Comparison of ENCODE assay signal across 25 cellular contexts in genomic region chr1:220708929-220709801, GRCh38. TPM values are rescaled to one million over a fixed set of nuclear protein-coding genes. Genes with fewer than 3 reads are reported as not detected.
DNase-seq lines count a peak whose midpoint lies in the region; ATAC-seq and TF ChIP-seq lines count a peak whose summit lies in the region.
"Had no signal": no experiment of that assay in that cellular context is flagged by ENCODE, and none has a peak within 500 bp of the region (broad histone marks: within the 10 kb centered on the region; RNA-seq: fewer than 3 reads in every experiment).

No MANE protein-coding gene starts in this region.

- H3K27me3 Mint-ChIP-seq in activated B cell treated with CpG ODN at 0.5 μM for 24 hours: no peaks in the 10 kb centered on the region
- H3K27me3 Mint-ChIP-seq in activated CD4-positive, alpha-beta memory T cell treated with anti-CD3 and anti-CD28 coated beads, Interleukin-2, amount 10 ng/mL, durations not matched to agents 7 days and 5 days: peaks cover 1% of the 10 kb centered on the region

- peak; percentile 46 for DNase-seq in COLO668 (lab: John Stamatoyannopoulos, UW; ENCODE audit: unreplicated experiment)
- DNase-seq in activated B cell treated with CpG ODN at 0.5 μM for 24 hours: no peak
- no peak for DNase-seq in mucosa of descending colon
- no peak for DNase-seq in activated CD4-positive, alpha-beta memory T cell treated with anti-CD3 and anti-CD28 coated beads, Interleukin-2, amount 10 ng/mL, durations not matched to agents 7 days and 5 days
- no peak for DNase-seq in foreskin fibroblast
- DNase-seq in iPS-NIHi7 (ENCODE audit: extremely low spot score): no peak
- DNase-seq: activated CD4-positive, alpha-beta T cell treated with anti-CD3 and anti-CD28 coated beads for 4 hours; anterior cingulate cortex; central memory CD4-positive, alpha-beta T cell; COR-L47; dorsolateral prefrontal cortex; EL; NCI-H2107; OCI-M1; psoas muscle; SHP77; stimulated activated naive CD4-positive, alpha-beta T cell treated with Interleukin-2 at 50 U/mL for 16 hours; SW 1271 had no signal

- H3K27ac Mint-ChIP-seq in activated B cell treated with CpG ODN at 0.5 μM for 24 hours: peak overlapping the region; percentile 32
- H3K27ac Mint-ChIP-seq in activated CD4-positive, alpha-beta memory T cell treated with anti-CD3 and anti-CD28 coated beads, Interleukin-2, amount 10 ng/mL, durations not matched to agents 7 days and 5 days: no peak overlapping the region
- H3K27ac Mint-ChIP-seq: activated naive CD4-positive, alpha-beta T cell treated with anti-CD3 and anti-CD28 coated beads, Interleukin-2, amount 50 U/mL, for 24 hours; activated T-helper 1 cell treated with anti-CD3 and anti-CD28 coated beads, Interleukin-12 subunit alpha, Interleukin-12 subunit beta, Interleukin-2, Interleukin-4 antibody, amounts not matched to agents 30 ng/mL and 10 ng/mL and 1 ng/mL, durations not matched to agents 14 hours and 24 hours and 36 hours had no signal

- H3K9me3 ChIP-seq in mucosa of descending colon: no peaks in the 10 kb centered on the region
- H3K9me3 ChIP-seq: neutrophil, psoas muscle, thoracic aorta had no signal

- peaks cover 48% of the 10 kb centered on the region for H3K4me1 Mint-ChIP-seq in activated B cell treated with CpG ODN at 0.5 μM for 24 hours
- H3K4me1 Mint-ChIP-seq in activated CD4-positive, alpha-beta memory T cell treated with anti-CD3 and anti-CD28 coated beads, Interleukin-2, amount 10 ng/mL, durations not matched to agents 7 days and 5 days: peaks cover 5% of the 10 kb centered on the region
- H3K4me1 Mint-ChIP-seq: activated naive CD4-positive, alpha-beta T cell treated with anti-CD3 and anti-CD28 coated beads, Interleukin-2, amount 50 U/mL, for 24 hours had no signal

- ATAC-seq in GM18511 (IDR thresholded peaks at IDR 0.05; ENCODE audit: unreplicated experiment): peak; percentile 29
- peak; percentile 77 for ATAC-seq in activated B cell treated with CpG ODN at 0.5 μM for 24 hours (ENCODE audit: low read depth)
- peak; percentile 91 for ATAC-seq in mucosa of descending colon
- ATAC-seq: psoas muscle had no signal

- intact Hi-C loops in activated B cell treated with CpG ODN at 0.5 μM for 24 hours (cut with micrococcal nuclease): loop anchor here (2.0 kb wide), 1 partner anchor 24 kb away; no protein-coding TSS in a partner anchor
- intact Hi-C loops in mucosa of descending colon (cut with DNase I, micrococcal nuclease): no loop called here

- TF ChIP-seq CTCF in activated B cell treated with CpG ODN at 0.5 μM for 24 hours (IDR thresholded peaks at IDR 0.05) (no peak), mucosa of descending colon (IDR thresholded peaks at IDR 0.05) (no peak), foreskin fibroblast (IDR thresholded peaks at IDR 0.05; ENCODE audit: low read depth, low read length) (no peak)

- H3K36me3 ChIP-seq in mucosa of descending colon (ENCODE audit: low read depth): no peaks in the 10 kb centered on the region
- H3K36me3 ChIP-seq: neutrophil, thoracic aorta had no signal

- CTCF ChIA-PET in activated B cell treated with CpG ODN at 0.5 μM for 24 hours (lab: Charles Lee): interaction anchor here (0.8 to 2.0 kb wide), 2 partner anchors 19 to 24 kb away, joined by 3 to 15 read pairs; partner anchors contain the start of gene C1orf115
- CTCF ChIA-PET in activated CD4-positive, alpha-beta memory T cell treated with anti-CD3 and anti-CD28 coated beads, Interleukin-2, amount 10 ng/mL, durations not matched to agents 7 days and 5 days (lab: Charles Lee): interaction anchor here (2.0 kb wide), 1 partner anchor 24 kb away, joined by 4 read pairs; no protein-coding TSS in a partner anchor

- H3K9me3 Mint-ChIP-seq in activated B cell treated with CpG ODN at 0.5 μM for 24 hours: no peaks in the 10 kb centered on the region
- H3K9me3 Mint-ChIP-seq in activated CD4-positive, alpha-beta memory T cell treated with anti-CD3 and anti-CD28 coated beads, Interleukin-2, amount 10 ng/mL, durations not matched to agents 7 days and 5 days: no peaks in the 10 kb centered on the region
- H3K9me3 Mint-ChIP-seq: activated naive CD4-positive, alpha-beta T cell treated with anti-CD3 and anti-CD28 coated beads, Interleukin-2, amount 50 U/mL, for 24 hours; activated T-helper 1 cell treated with anti-CD3 and anti-CD28 coated beads, Interleukin-12 subunit alpha, Interleukin-12 subunit beta, Interleukin-2, Interleukin-4 antibody, amounts not matched to agents 30 ng/mL and 10 ng/mL and 1 ng/mL, durations not matched to agents 14 hours and 24 hours and 36 hours had no signal

- peak overlapping the region; percentile 0 for H3K4me3 Mint-ChIP-seq in activated B cell treated with CpG ODN at 0.5 μM for 24 hours
- no peak overlapping the region for H3K4me3 Mint-ChIP-seq in activated CD4-positive, alpha-beta memory T cell treated with anti-CD3 and anti-CD28 coated beads, Interleukin-2, amount 10 ng/mL, durations not matched to agents 7 days and 5 days
- H3K4me3 Mint-ChIP-seq: activated naive CD4-positive, alpha-beta T cell treated with anti-CD3 and anti-CD28 coated beads, Interleukin-2, amount 50 U/mL, for 24 hours; activated T-helper 1 cell treated with anti-CD3 and anti-CD28 coated beads, Interleukin-12 subunit alpha, Interleukin-12 subunit beta, Interleukin-2, Interleukin-4 antibody, amounts not matched to agents 30 ng/mL and 10 ng/mL and 1 ng/mL, durations not matched to agents 14 hours and 24 hours and 36 hours had no signal

- H3K4me1 ChIP-seq in mucosa of descending colon (ENCODE audit: low read depth): peaks cover 9% of the 10 kb centered on the region
- H3K4me1 ChIP-seq: psoas muscle had no signal

- no peaks in the 10 kb centered on the region for H3K36me3 Mint-ChIP-seq in activated B cell treated with CpG ODN at 0.5 μM for 24 hours (ENCODE audit: low read depth)
- H3K36me3 Mint-ChIP-seq in activated CD4-positive, alpha-beta memory T cell treated with anti-CD3 and anti-CD28 coated beads, Interleukin-2, amount 10 ng/mL, durations not matched to agents 7 days and 5 days (ENCODE audit: low read depth): no peaks in the 10 kb centered on the region
- H3K36me3 Mint-ChIP-seq: activated naive CD4-positive, alpha-beta T cell treated with anti-CD3 and anti-CD28 coated beads, Interleukin-2, amount 50 U/mL, for 24 hours had no signal

- POLR2A ChIA-PET in activated B cell treated with CpG ODN at 0.5 μM for 24 hours (lab: Charles Lee): interaction anchor here (1.2 to 2.2 kb wide), 4 partner anchors 24 to 489 kb away, joined by 3 to 6 read pairs (median 4); no protein-coding TSS in a partner anchor
- POLR2A ChIA-PET in activated CD4-positive, alpha-beta memory T cell treated with anti-CD3 and anti-CD28 coated beads, Interleukin-2, amount 10 ng/mL, durations not matched to agents 7 days and 5 days (lab: Charles Lee): no interaction called here

- H3K4me3 ChIP-seq in mucosa of descending colon (no peak overlapping the region), foreskin fibroblast (ENCODE audit: low read depth in 1 of 2, low read length in 2 of 2) (no peak overlapping the region)
- H3K4me3 ChIP-seq: dorsolateral prefrontal cortex, lung, psoas muscle, thoracic aorta had no signal

RNA-seq across cellular contexts. Expression of gene C1orf115, which starts 19.0 kb away (rescaled TPM):
- total RNA-seq in activated B cell treated with CpG ODN at 0.5 μM for 24 hours: 19.6 and 20.0 TPM in 2 replicates
- total RNA-seq in mucosa of descending colon: 100 to 1,000 TPM in 1 of 3 donors, 10 to 100 TPM in 2; 53.2 to 108 (median 85.2) TPM
- total RNA-seq in activated CD4-positive, alpha-beta memory T cell treated with anti-CD3 and anti-CD28 coated beads, Interleukin-2, amount 10 ng/mL, durations not matched to agents 7 days and 5 days: 1 to 10 TPM; 1.2 to 1.5 TPM
- total RNA-seq: H4 had no signal

RNA-seq across cellular contexts. Expression of gene MTARC2, which starts 39.0 kb away (rescaled TPM):
- total RNA-seq in activated B cell treated with CpG ODN at 0.5 μM for 24 hours: 8.9 and 9.2 TPM in 2 replicates
- 10 to 100 TPM; 26.7 to 41.8 (median 35.6) TPM for total RNA-seq in mucosa of descending colon
- total RNA-seq in activated CD4-positive, alpha-beta memory T cell treated with anti-CD3 and anti-CD28 coated beads, Interleukin-2, amount 10 ng/mL, durations not matched to agents 7 days and 5 days: not detected
- total RNA-seq: activated T-helper 1 cell treated with anti-CD3 and anti-CD28 coated beads, Interleukin-12 subunit alpha, Interleukin-12 subunit beta, Interleukin-2, Interleukin-4 antibody, amounts not matched to agents 30 ng/mL and 10 ng/mL and 1 ng/mL, durations not matched to agents 14 hours and 24 hours and 36 hours had no signal

Comparison
In these comparisons a context has a peak if more than half of its experiments do, and no peak if none do; other contexts are left out.
1. ATAC-seq: peak in every context shown above with its lines; median percentile 91 in mucosa of descending colon; 77 in activated B cell treated with CpG ODN at 0.5 μM for 24 hours; 29 in GM18511.